In the genomic region with DNA sequence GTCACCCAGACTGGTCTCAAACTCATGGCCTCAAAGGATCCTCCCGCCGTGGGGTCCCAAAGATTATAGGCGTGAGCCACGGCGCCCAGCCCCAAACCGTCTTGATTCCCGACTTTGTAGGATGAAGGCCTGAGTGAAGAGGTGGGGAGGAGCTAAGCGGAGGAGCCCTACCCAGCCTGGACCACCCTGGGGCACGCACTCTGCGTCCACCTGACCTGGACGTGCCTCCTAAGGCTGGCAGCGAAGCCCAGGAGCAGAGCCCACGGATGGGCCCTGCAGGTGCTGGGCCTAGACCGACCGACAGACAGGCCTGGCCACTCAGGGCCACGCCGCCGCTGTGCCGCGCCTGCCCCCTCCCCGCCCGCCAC, we compare ENCODE assay signal across 9 cellular contexts. TPM values are rescaled to one million over a fixed set of nuclear protein-coding genes. Genes with fewer than 3 reads are reported as not detected.
DNase-seq lines count a peak whose midpoint lies in the region; ATAC-seq and TF ChIP-seq lines count a peak whose summit lies in the region.
"Not testable (repeated sequence)": the region's sequence is repeated elsewhere in the genome, so short reads cannot be mapped to it uniquely, and the experiment has no call there.
"Had no signal": no experiment of that assay in that cellular context is flagged by ENCODE, and none has a peak within 500 bp of the region (broad histone marks: within the 10 kb centered on the region; RNA-seq: fewer than 3 reads in every experiment).

No MANE protein-coding gene starts in this region.

- H3K36me3 ChIP-seq in iPS-15b (ENCODE audit: control insufficient read depth, insufficient read depth, low read length); urinary bladder (ENCODE audit: insufficient read depth): not testable (repeated sequence)

- not testable (repeated sequence) for H3K27me3 Mint-ChIP-seq in activated CD8-positive, alpha-beta T cell treated with anti-CD3 and anti-CD28 coated beads for 36 hours

- not testable (repeated sequence) for TF ChIP-seq CTCF in GM12875 (IDR thresholded peaks at IDR 0.05; ENCODE audit: borderline replicate concordance, insufficient read depth, low read depth, low read length); activated CD8-positive, alpha-beta T cell treated with anti-CD3 and anti-CD28 coated beads for 36 hours (IDR thresholded peaks at IDR 0.05); omental fat pad (IDR thresholded peaks at IDR 0.05)

- not testable (repeated sequence) for H3K9me3 ChIP-seq in iPS-15b (ENCODE audit: control insufficient read depth, insufficient read depth, low read length)

- H3K4me1 Mint-ChIP-seq in activated CD8-positive, alpha-beta T cell treated with anti-CD3 and anti-CD28 coated beads for 36 hours (ENCODE audit: low read depth) = peaks cover 33% of the 10 kb centered on the region

- H3K4me3 Mint-ChIP-seq in activated CD8-positive, alpha-beta T cell treated with anti-CD3 and anti-CD28 coated beads for 36 hours = peak overlapping the region; percentile 87

- 22% methylated on average over 21 of the region's 22 CpGs for WGBS in urinary bladder

- intact Hi-C loops in activated CD8-positive, alpha-beta T cell treated with anti-CD3 and anti-CD28 coated beads for 36 hours (cut with micrococcal nuclease) = not testable (repeated sequence)

- not testable (repeated sequence) for H3K4me1 ChIP-seq in iPS-15b (ENCODE audit: control insufficient read depth, insufficient read depth, low read length); urinary bladder (ENCODE audit: insufficient read depth)

- H3K36me3 Mint-ChIP-seq in activated CD8-positive, alpha-beta T cell treated with anti-CD3 and anti-CD28 coated beads for 36 hours (ENCODE audit: low read depth) = peaks cover 44% of the 10 kb centered on the region

- not testable (repeated sequence) for H3K27ac ChIP-seq in urinary bladder (ENCODE audit: low read depth)

- peak overlapping the region; percentile 67 for H3K4me3 ChIP-seq in GM12875 (ENCODE audit: low read depth, low read length)
- H3K4me3 ChIP-seq in iPS-15b (ENCODE audit: low read depth, low read length) = peak overlapping the region; percentile 56
- H3K4me3 ChIP-seq in urinary bladder (ENCODE audit: low read depth, low read length) = peak overlapping the region; percentile 4

- DNase-seq in NCI-H2227 (lab: John Stamatoyannopoulos, UW; ENCODE audit: unreplicated experiment) (peak; percentile 35), dermis blood vessel endothelial cell (peak; percentile 13)
- peak; percentile 29 for DNase-seq in activated CD8-positive, alpha-beta T cell treated with anti-CD3 and anti-CD28 coated beads for 36 hours
- DNase-seq in omental fat pad (ENCODE audit: low spot score) = not testable (repeated sequence)

- POLR2A ChIA-PET in activated CD8-positive, alpha-beta T cell treated with anti-CD3 and anti-CD28 coated beads for 36 hours (lab: Charles Lee) = interaction anchor here (0.9 kb wide), 1 partner anchor 12 kb away, joined by 3 read pairs; no protein-coding TSS in a partner anchor

- not testable (repeated sequence) for H3K27me3 ChIP-seq in iPS-15b (ENCODE audit: control insufficient read depth, insufficient read depth, low read length)

- peak; percentile 1 for ATAC-seq in HG02884 (IDR thresholded peaks at IDR 0.05; ENCODE audit: unreplicated experiment)
- ATAC-seq in activated CD8-positive, alpha-beta T cell treated with anti-CD3 and anti-CD28 coated beads for 36 hours = not testable (repeated sequence)
- peak; percentile 24 for ATAC-seq in omental fat pad (ENCODE audit: low FRiP score)

- H3K27ac Mint-ChIP-seq in activated CD8-positive, alpha-beta T cell treated with anti-CD3 and anti-CD28 coated beads for 36 hours = peak overlapping the region; percentile 87

- CTCF ChIA-PET in activated CD8-positive, alpha-beta T cell treated with anti-CD3 and anti-CD28 coated beads for 36 hours (lab: Charles Lee) = interaction anchor here (1.2 to 1.9 kb wide), 5 partner anchors 12 to 338 kb away, joined by 3 to 7 read pairs (median 5); no protein-coding TSS in a partner anchor

- H3K9ac ChIP-seq in iPS-15b (ENCODE audit: low read depth, low read length) = peak overlapping the region; percentile 24

- not testable (repeated sequence) for H3K9me3 Mint-ChIP-seq in activated CD8-positive, alpha-beta T cell treated with anti-CD3 and anti-CD28 coated beads for 36 hours

RNA-seq across cellular contexts. Expression of a gene that starts 0.7 kb away (rescaled TPM):
- 100 to 1,000 TPM; 158 to 162 TPM for total RNA-seq in activated CD8-positive, alpha-beta T cell treated with anti-CD3 and anti-CD28 coated beads for 36 hours
- total RNA-seq in dermis blood vessel endothelial cell (59.8 and 140 TPM in 2 replicates), omental fat pad (10 to 100 TPM; 21.8 to 39.7 (median 26.0) TPM), urinary bladder (37.4 TPM)
- polyA plus RNA-seq in urinary bladder = 148 TPM

RNA-seq across cellular contexts. Expression of a gene that starts 15.5 kb away (rescaled TPM):
- not detected for total RNA-seq in activated CD8-positive, alpha-beta T cell treated with anti-CD3 and anti-CD28 coated beads for 36 hours
- total RNA-seq in dermis blood vessel endothelial cell (not detected in 2 replicates), omental fat pad (not detected), urinary bladder (not detected)
- polyA plus RNA-seq in urinary bladder = not detected
- total RNA-seq: posterior vena cava had no signal

RNA-seq across cellular contexts. Expression of a gene that starts 36.2 kb away (rescaled TPM):
- total RNA-seq in activated CD8-positive, alpha-beta T cell treated with anti-CD3 and anti-CD28 coated beads for 36 hours = 10 to 100 TPM; 10.2 to 10.4 TPM
- total RNA-seq in dermis blood vessel endothelial cell (2.2 and 6.5 TPM in 2 replicates), omental fat pad (1 to 10 TPM; 1.7 to 7.4 (median 2.8) TPM), urinary bladder (6.2 TPM)
- 21.3 TPM for polyA plus RNA-seq in urinary bladder

Comparison
In these comparisons a context has a peak if more than half of its experiments do, and no peak if none do; other contexts are left out.
1. H3K4me3 ChIP-seq: peak in every context shown above with its lines; median percentile 67 in GM12875; 56 in iPS-15b; 4 in urinary bladder.